In genomic region chr2:219294356-219295351, GRCh38 we compare ENCODE assay signal across 1 cellular context.
TF ChIP-seq lines count a peak whose summit lies in the region.

No MANE protein-coding gene starts in this region.

TF ChIP-seq in HepG2, 621 proteins besides CTCF, POLR2A, EP300 and RAD21 (continued from another document and continues in another):
- TF ChIP-seq ZHX2 (IDR thresholded peaks at IDR 0.05; ENCODE audit: low read depth) (no peak), ZHX2 (CRISPR knock-in tag; IDR thresholded peaks at IDR 0.05; ENCODE audit: borderline replicate concordance) (no peak), EEA1 (CRISPR knock-in tag; IDR thresholded peaks at IDR 0.05; ENCODE audit: borderline replicate concordance) (peak; percentile 89; the same call in 1 of the 2 replicates), CHD2 (IDR thresholded peaks at IDR 0.05; ENCODE audit: low read depth, low read length) (no peak), TRIM22 (IDR thresholded peaks at IDR 0.05) (no peak), ARID5B (CRISPR knock-in tag; IDR thresholded peaks at IDR 0.05) (peak; percentile 75), HOMEZ (CRISPR knock-in tag; IDR thresholded peaks at IDR 0.05; ENCODE audit: low read depth) (0 out of 2 replicates have a peak, but pooled peaks have one; percentile 12), ZNF446 (CRISPR knock-in tag; IDR thresholded peaks at IDR 0.05) (no peak), ZBTB14 (CRISPR knock-in tag; IDR thresholded peaks at IDR 0.05) (peak; percentile 83), DDIT3 (CRISPR knock-in tag; IDR thresholded peaks at IDR 0.05) (no peak), ZNF615 (CRISPR knock-in tag; IDR thresholded peaks at IDR 0.05; ENCODE audit: borderline replicate concordance) (no peak), TEAD2 (CRISPR knock-in tag; IDR thresholded peaks at IDR 0.05) (0 out of 2 replicates have a peak, but pooled peaks have one; percentile 65), ZNF160 (CRISPR knock-in tag; IDR thresholded peaks at IDR 0.05) (peak; percentile 67; the same call in 1 of the 2 replicates), SNRNP70 (IDR thresholded peaks at IDR 0.05; ENCODE audit: low read depth, low read length) (no peak), KLF9 (CRISPR knock-in tag; IDR thresholded peaks at IDR 0.05; ENCODE audit: low read depth) (0 out of 2 replicates have a peak, but pooled peaks have one; percentile 34), ZNF383 (CRISPR knock-in tag; IDR thresholded peaks at IDR 0.05; ENCODE audit: borderline replicate concordance) (no peak), ZNF101 (CRISPR knock-in tag; IDR thresholded peaks at IDR 0.05; ENCODE audit: borderline replicate concordance, low read depth) (no peak), PRDM4 (CRISPR knock-in tag; IDR thresholded peaks at IDR 0.05; ENCODE audit: borderline replicate concordance) (peak; percentile 75; the same call in 1 of the 2 replicates), ZNF891 (CRISPR knock-in tag; IDR thresholded peaks at IDR 0.05) (peak; percentile 49; the same call in 1 of the 2 replicates), PAF1 (CRISPR knock-in tag; IDR thresholded peaks at IDR 0.05) (no peak), SRSF9 (IDR thresholded peaks at IDR 0.05; ENCODE audit: borderline replicate concordance, insufficient read depth, low read depth, low read length, poor library complexity, severe bottlenecking) (no peak), NR2F1 (CRISPR knock-in tag; IDR thresholded peaks at IDR 0.05) (no peak), HDAC2 (CRISPR knock-in tag; IDR thresholded peaks at IDR 0.05) (peak; percentile 80), SIX1 (CRISPR knock-in tag; IDR thresholded peaks at IDR 0.05; ENCODE audit: borderline replicate concordance) (no peak), NR2F6 (IDR thresholded peaks at IDR 0.05) (no peak), NR2F6 (CRISPR knock-in tag; IDR thresholded peaks at IDR 0.05) (peak; percentile 64; the same call in 1 of the 2 replicates), CSRNP2 (CRISPR knock-in tag; conservative IDR thresholded peaks at IDR 0.05; ENCODE audit: low read depth) (no peak), ZMYM3 (CRISPR knock-in tag; IDR thresholded peaks at IDR 0.05) (no peak; the same call in 1 of the 2 replicates), AKAP8 (CRISPR knock-in tag; IDR thresholded peaks at IDR 0.05) (peak; percentile 76; the same call in 1 of the 2 replicates), FUBP1 (CRISPR knock-in tag; IDR thresholded peaks at IDR 0.05; ENCODE audit: borderline replicate concordance) (no peak), RFX5 (IDR thresholded peaks at IDR 0.05; ENCODE audit: low read depth, low read length) (no peak), CC2D1A (CRISPR knock-in tag; IDR thresholded peaks at IDR 0.05) (0 out of 2 replicates have a peak, but pooled peaks have one; percentile 34), TRIM24 (CRISPR knock-in tag; IDR thresholded peaks at IDR 0.05) (no peak), ZNF10 (CRISPR knock-in tag; IDR thresholded peaks at IDR 0.05; ENCODE audit: borderline replicate concordance, low read depth) (no peak), TBX3 (IDR thresholded peaks at IDR 0.05; ENCODE audit: borderline replicate concordance) (no peak), ZBTB2 (CRISPR knock-in tag; IDR thresholded peaks at IDR 0.05; ENCODE audit: low read depth) (no peak)
